Comparison of ENCODE assay signal across 16 cellular contexts in genomic region chr6:40377173-40377806, GRCh38.
DNase-seq lines count a peak whose midpoint lies in the region; ATAC-seq and TF ChIP-seq lines count a peak whose summit lies in the region.
"Had no signal": no experiment of that assay in that cellular context is flagged by ENCODE, and none has a peak within 500 bp of the region (broad histone marks: within the 10 kb centered on the region; RNA-seq: fewer than 3 reads in every experiment).

No MANE protein-coding gene starts in this region.

- no peaks in the 10 kb centered on the region for H4K20me1 ChIP-seq in SK-N-SH (ENCODE audit: insufficient read depth)
- H4K20me1 ChIP-seq: BLaER1 treated with 17β-estradiol and CSF1 and Interleukin-3, amounts not matched to agents 10 nM and 100 nM had no signal

- TF ChIP-seq EP300 in SK-N-SH (IDR thresholded peaks at IDR 0.05; ENCODE audit: borderline replicate concordance in 1 of 2, low read depth in 1 of 2, low read length in 1 of 2) (no peak), esophagus muscularis mucosa (IDR thresholded peaks at IDR 0.05) (no peak)

- H3K9me3 ChIP-seq in SK-N-SH (no peaks in the 10 kb centered on the region), esophagus muscularis mucosa (no peaks in the 10 kb centered on the region)

- no peak overlapping the region for H2AFZ ChIP-seq in SK-N-SH (ENCODE audit: low read depth)

- TF ChIP-seq CTCF in SK-N-SH (IDR thresholded peaks at IDR 0.05) (no peak), WTC11 (IDR thresholded peaks at IDR 0.05) (no peak), esophagus muscularis mucosa (IDR thresholded peaks at IDR 0.05) (no peak)

- ATAC-seq in SK-N-SH treated with all-trans-retinoic acid at 6 μM for 48 hours (no peak), WTC11 (no peak), GM21576 (IDR thresholded peaks at IDR 0.05; ENCODE audit: unreplicated experiment) (no peak)
- no peak for ATAC-seq in natural killer cell treated with Interleukin-12 subunit alpha and Interleukin-12 subunit beta and Interleukin-15 and Interleukin-18, amount 100 ng/mL, for 72 hours

- H3K9ac ChIP-seq in SK-N-SH = no peak overlapping the region
- H3K9ac ChIP-seq: BLaER1 treated with 17β-estradiol and CSF1 and Interleukin-3, amounts not matched to agents 10 nM and 100 nM had no signal

- no peak overlapping the region for H3K27ac Mint-ChIP-seq in WTC11
- peak overlapping the region; percentile 50 to 67 for H3K27ac Mint-ChIP-seq in natural killer cell treated with Interleukin-12 subunit alpha and Interleukin-12 subunit beta and Interleukin-15 and Interleukin-18, amount 100 ng/mL, for 72 hours
- H3K27ac Mint-ChIP-seq: HFFc6 had no signal

- no peaks in the 10 kb centered on the region; the same call in 1 of the 2 replicates for H3K27me3 Mint-ChIP-seq in WTC11 (ENCODE audit: low read depth)
- no peaks in the 10 kb centered on the region for H3K27me3 Mint-ChIP-seq in natural killer cell treated with Interleukin-12 subunit alpha and Interleukin-12 subunit beta and Interleukin-15 and Interleukin-18, amount 100 ng/mL, for 72 hours
- H3K27me3 Mint-ChIP-seq: CD4-positive, CD25-positive, alpha-beta regulatory T cell had no signal

- H3K4me1 Mint-ChIP-seq in WTC11 = no peaks in the 10 kb centered on the region
- H3K4me1 Mint-ChIP-seq in natural killer cell treated with Interleukin-12 subunit alpha and Interleukin-12 subunit beta and Interleukin-15 and Interleukin-18, amount 100 ng/mL, for 72 hours (ENCODE audit: low read depth in 2 of 2) = peaks cover 34 to 36% of the 10 kb centered on the region in 2 donors
- H3K4me1 Mint-ChIP-seq: CD4-positive, CD25-positive, alpha-beta regulatory T cell had no signal

- 58% methylated on average over 2 of the region's 2 CpGs for WGBS in SK-N-SH (ENCODE audit: low lambda C conversion rate)
- WGBS in esophagus muscularis mucosa = 100% methylated on average over 2 of the region's 2 CpGs

- H3K4me3 Mint-ChIP-seq in WTC11 = no peak overlapping the region
- H3K4me3 Mint-ChIP-seq in natural killer cell treated with Interleukin-12 subunit alpha and Interleukin-12 subunit beta and Interleukin-15 and Interleukin-18, amount 100 ng/mL, for 72 hours = no peak overlapping the region
- H3K4me3 Mint-ChIP-seq: CD4-positive, CD25-positive, alpha-beta regulatory T cell; HFFc6 had no signal

- intact Hi-C loops in esophagus muscularis mucosa (cut with DNase I) = no loop called here

- DNase-seq in SK-N-SH = no peak
- DNase-seq in WTC11 (ENCODE audit: low spot score) = no peak
- DNase-seq in esophagus muscularis mucosa (ENCODE audit: extremely low spot score) = peak; percentile 10
- no peak for DNase-seq in natural killer cell treated with Interleukin-12 subunit alpha and Interleukin-12 subunit beta and Interleukin-15 and Interleukin-18, amount 100 ng/mL, for 72 hours (ENCODE audit: low spot score)
- DNase-seq in AG20443 (ENCODE audit: low spot score) = no peak
- no peak for DNase-seq in stimulated activated CD4-positive, alpha-beta T cell treated with anti-CD3 and anti-CD28 coated beads, Interleukin-15, amount 100 ng/mL, for 24 hours
- DNase-seq: 8988T; Calu3; CD4-positive, CD25-positive, alpha-beta regulatory T cell; GF-D8; HCEC 1CT; HFFc6 had no signal

- H3K27ac ChIP-seq in SK-N-SH (ENCODE audit: low read depth in 2 of 2, low read length in 1 of 2) (no peak overlapping the region; a peak in 1 of 4 replicates), esophagus muscularis mucosa (replicated peaks in 1 of 4) (no peak overlapping the region)
- H3K27ac ChIP-seq: BLaER1 treated with 17β-estradiol and CSF1 and Interleukin-3, amounts not matched to agents 10 nM and 100 nM; HL-60 had no signal

- H3K36me3 ChIP-seq in SK-N-SH (replicated peaks in 1 of 2; ENCODE audit: control insufficient read depth in 1 of 2, insufficient read depth in 2 of 2, low read length in 1 of 2) (no peaks in the 10 kb centered on the region), esophagus muscularis mucosa (no peaks in the 10 kb centered on the region)
- H3K36me3 ChIP-seq: BLaER1 treated with 17β-estradiol and CSF1 and Interleukin-3, amounts not matched to agents 10 nM and 100 nM had no signal

- CTCF ChIA-PET in SK-N-SH (lab: Yijun Ruan, JAX) = no interaction called here
- CTCF ChIA-PET in WTC11 (lab: Charles Lee) = no interaction called here

- no peaks in the 10 kb centered on the region for H3K9me3 Mint-ChIP-seq in WTC11
- H3K9me3 Mint-ChIP-seq in natural killer cell treated with Interleukin-12 subunit alpha and Interleukin-12 subunit beta and Interleukin-15 and Interleukin-18, amount 100 ng/mL, for 72 hours = no peaks in the 10 kb centered on the region

- H3K9me2 ChIP-seq in SK-N-SH = no peaks in the 10 kb centered on the region

- no peaks in the 10 kb centered on the region for H3K27me3 ChIP-seq in SK-N-SH (ENCODE audit: insufficient read depth)
- H3K27me3 ChIP-seq in esophagus muscularis mucosa = no peaks in the 10 kb centered on the region
- H3K27me3 ChIP-seq: BLaER1 treated with 17β-estradiol and CSF1 and Interleukin-3, amounts not matched to agents 10 nM and 100 nM had no signal

- no peaks in the 10 kb centered on the region for H3K79me2 ChIP-seq in SK-N-SH (ENCODE audit: insufficient read depth)

- no peaks in the 10 kb centered on the region for H3K36me3 Mint-ChIP-seq in WTC11
- H3K36me3 Mint-ChIP-seq in natural killer cell treated with Interleukin-12 subunit alpha and Interleukin-12 subunit beta and Interleukin-15 and Interleukin-18, amount 100 ng/mL, for 72 hours = peaks cover 11% of the 10 kb centered on the region
- H3K36me3 Mint-ChIP-seq: CD4-positive, CD25-positive, alpha-beta regulatory T cell had no signal

- TF ChIP-seq RAD21 in SK-N-SH (IDR thresholded peaks at IDR 0.05; ENCODE audit: low read length) = no peak

- H3K4me1 ChIP-seq in SK-N-SH (ENCODE audit: control insufficient read depth in 1 of 2, insufficient read depth in 2 of 2, low read depth in 1 of 2, low read length in 1 of 2) = no peaks in the 10 kb centered on the region; a peak in 1 of 4 replicates
- no peaks in the 10 kb centered on the region for H3K4me1 ChIP-seq in esophagus muscularis mucosa

- H3F3A ChIP-seq in SK-N-SH (replicated peaks; ENCODE audit: insufficient read depth) = no peaks in the 10 kb centered on the region

- H3K4me3 ChIP-seq in SK-N-SH (ENCODE audit: low read depth in 2 of 2, low read length in 1 of 2) = no peak overlapping the region
- H3K4me3 ChIP-seq in esophagus muscularis mucosa = no peak overlapping the region
- H3K4me3 ChIP-seq: BLaER1 treated with 17β-estradiol and CSF1 and Interleukin-3, amounts not matched to agents 10 nM and 100 nM had no signal

- no peak for TF ChIP-seq POLR2A in esophagus muscularis mucosa (IDR thresholded peaks at IDR 0.05; ENCODE audit: low read depth)

- H3K4me2 ChIP-seq in SK-N-SH = no peak overlapping the region
- H3K4me2 ChIP-seq: BLaER1 treated with 17β-estradiol and CSF1 and Interleukin-3, amounts not matched to agents 10 nM and 100 nM had no signal

- POLR2A ChIA-PET in SK-N-SH (lab: Yijun Ruan, JAX) = no interaction called here
- POLR2A ChIA-PET in WTC11 (lab: Charles Lee) = no interaction called here

TF ChIP-seq in SK-N-SH, 30 proteins besides CTCF, POLR2A, EP300 and RAD21:
- TF ChIP-seq RFX5 (IDR thresholded peaks at IDR 0.05; ENCODE audit: low read length) (peak; percentile 94), SMC3 (IDR thresholded peaks at IDR 0.05; ENCODE audit: low read depth, low read length) (no peak)
TF ChIP-seq in SK-N-SH: peak in this region for 1.

TF ChIP-seq in SK-N-SH treated with all-trans-retinoic acid at 6 μM for 48 hours, 23 proteins besides CTCF, POLR2A, EP300 and RAD21 (continues in another document):
- TF ChIP-seq SNAI2 (CRISPR knock-in tag; IDR thresholded peaks at IDR 0.05) = no peak
- TF ChIP-seq ZFP30 (CRISPR knock-in tag; IDR thresholded peaks at IDR 0.05) = no peak
- no peak for TF ChIP-seq ISL1 (CRISPR knock-in tag; IDR thresholded peaks at IDR 0.05)
- no peak for TF ChIP-seq ZNF70 (CRISPR knock-in tag; IDR thresholded peaks at IDR 0.05)
- no peak for TF ChIP-seq TOX (CRISPR knock-in tag; IDR thresholded peaks at IDR 0.05; ENCODE audit: borderline replicate concordance)
- TF ChIP-seq, protein P1, sequence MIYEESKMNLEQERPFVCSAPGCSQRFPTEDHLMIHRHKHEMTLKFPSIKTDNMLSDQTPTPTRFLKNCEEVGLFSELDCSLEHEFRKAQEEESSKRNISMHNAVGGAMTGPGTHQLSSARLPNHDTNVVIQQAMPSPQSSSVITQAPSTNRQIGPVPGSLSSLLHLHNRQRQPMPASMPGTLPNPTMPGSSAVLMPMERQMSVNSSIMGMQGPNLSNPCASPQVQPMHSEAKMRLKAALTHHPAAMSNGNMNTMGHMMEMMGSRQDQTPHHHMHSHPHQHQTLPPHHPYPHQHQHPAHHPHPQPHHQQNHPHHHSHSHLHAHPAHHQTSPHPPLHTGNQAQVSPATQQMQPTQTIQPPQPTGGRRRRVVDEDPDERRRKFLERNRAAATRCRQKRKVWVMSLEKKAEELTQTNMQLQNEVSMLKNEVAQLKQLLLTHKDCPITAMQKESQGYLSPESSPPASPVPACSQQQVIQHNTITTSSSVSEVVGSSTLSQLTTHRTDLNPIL (CRISPR knock-in tag; IDR thresholded peaks at IDR 0.05; ENCODE audit: low read depth) = no peak

TF ChIP-seq in WTC11, 78 proteins besides CTCF, POLR2A, EP300 and RAD21 (continues in another document):
- TF ChIP-seq PRDM15 (CRISPR knock-in tag; IDR thresholded peaks at IDR 0.05) = no peak
- no peak for TF ChIP-seq NR1H2 (CRISPR knock-in tag; IDR thresholded peaks at IDR 0.05)
